ENCODE assay signal across 31 cellular contexts in the genomic region with DNA sequence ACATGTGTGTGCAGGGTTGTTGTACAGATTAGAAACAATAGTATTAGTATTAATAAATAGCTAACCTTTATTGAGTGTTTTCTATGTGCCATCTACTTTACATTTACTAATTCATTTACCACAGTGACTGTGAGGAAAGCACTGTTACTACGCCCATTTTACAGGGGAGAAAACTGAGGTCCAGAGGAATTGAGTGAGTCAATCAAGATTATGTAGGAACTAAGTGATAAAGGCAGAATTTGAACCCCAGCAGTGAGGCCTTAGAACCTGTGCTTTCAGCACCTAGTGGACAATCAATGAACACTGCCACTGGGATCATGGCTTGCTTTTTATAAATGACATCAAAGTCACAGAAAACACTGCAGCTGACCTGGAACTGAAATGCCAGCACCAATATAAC.
"Had no signal": no experiment of that assay in that cellular context is flagged by ENCODE, and none has a peak within 500 bp of the region (broad histone marks: within the 10 kb centered on the region; RNA-seq: fewer than 3 reads in every experiment).

No MANE protein-coding gene starts in this region.

- H3K4me3 Mint-ChIP-seq: activated CD4-positive, alpha-beta memory T cell treated with anti-CD3 and anti-CD28 coated beads for 36 hours; activated CD4-positive, alpha-beta T cell treated with anti-CD3 and anti-CD28 coated beads, Interleukin-2, amount 10 ng/mL, durations not matched to agents 24 days and 14 days; activated naive CD4-positive, alpha-beta T cell treated with anti-CD3 and anti-CD28 coated beads, Interleukin-2, amount 10 ng/mL, durations not matched to agents 7 days and 5 days; activated naive CD8-positive, alpha-beta T cell treated with anti-CD3 and anti-CD28 coated beads, Interleukin-2, amount 10 ng/mL, durations not matched to agents 7 days and 5 days; activated T-helper 1 cell treated with anti-CD3 and anti-CD28 coated beads, Interleukin-12 subunit alpha, Interleukin-12 subunit beta, Interleukin-2, Interleukin-4 antibody, amounts not matched to agents 30 ng/mL and 10 ng/mL and 1 ng/mL, durations not matched to agents 14 hours and 24 hours and 36 hours; brain; mesothelial cell of epicardium; naive thymus-derived CD4-positive, alpha-beta T cell had no signal

- H3K27ac ChIP-seq: cardiac muscle cell, colonic mucosa, gastrocnemius medialis, hepatocyte, pancreas, psoas muscle, suprapubic skin, WERI-Rb-1 had no signal

- H3K27ac Mint-ChIP-seq: activated CD4-positive, alpha-beta memory T cell treated with anti-CD3 and anti-CD28 coated beads for 36 hours; activated CD4-positive, alpha-beta T cell treated with anti-CD3 and anti-CD28 coated beads, Interleukin-2, amount 10 ng/mL, durations not matched to agents 24 days and 14 days; activated naive CD4-positive, alpha-beta T cell treated with anti-CD3 and anti-CD28 coated beads, Interleukin-2, amount 10 ng/mL, durations not matched to agents 7 days and 5 days; activated naive CD8-positive, alpha-beta T cell treated with anti-CD3 and anti-CD28 coated beads, Interleukin-2, amount 10 ng/mL, durations not matched to agents 7 days and 5 days; activated T-helper 1 cell treated with anti-CD3 and anti-CD28 coated beads, Interleukin-12 subunit alpha, Interleukin-12 subunit beta, Interleukin-2, Interleukin-4 antibody, amounts not matched to agents 30 ng/mL and 10 ng/mL and 1 ng/mL, durations not matched to agents 14 hours and 24 hours and 36 hours; brain; mesothelial cell of epicardium; naive thymus-derived CD4-positive, alpha-beta T cell had no signal

- H3K4me1 ChIP-seq: colonic mucosa, pancreas, suprapubic skin had no signal

- H3K27me3 ChIP-seq: ascending aorta, colonic mucosa, gastrocnemius medialis, hepatocyte, pancreas, suprapubic skin, tibial artery had no signal

- H3K4me1 Mint-ChIP-seq: activated naive CD4-positive, alpha-beta T cell treated with anti-CD3 and anti-CD28 coated beads, Interleukin-2, amount 10 ng/mL, durations not matched to agents 7 days and 5 days; activated naive CD8-positive, alpha-beta T cell treated with anti-CD3 and anti-CD28 coated beads, Interleukin-2, amount 10 ng/mL, durations not matched to agents 7 days and 5 days; naive thymus-derived CD4-positive, alpha-beta T cell had no signal

- H3K9me3 Mint-ChIP-seq: activated CD4-positive, alpha-beta memory T cell treated with anti-CD3 and anti-CD28 coated beads for 36 hours; activated CD4-positive, alpha-beta T cell treated with anti-CD3 and anti-CD28 coated beads, Interleukin-2, amount 10 ng/mL, durations not matched to agents 24 days and 14 days; activated naive CD4-positive, alpha-beta T cell treated with anti-CD3 and anti-CD28 coated beads, Interleukin-2, amount 10 ng/mL, durations not matched to agents 7 days and 5 days; activated naive CD8-positive, alpha-beta T cell treated with anti-CD3 and anti-CD28 coated beads, Interleukin-2, amount 10 ng/mL, durations not matched to agents 7 days and 5 days; activated T-helper 1 cell treated with anti-CD3 and anti-CD28 coated beads, Interleukin-12 subunit alpha, Interleukin-12 subunit beta, Interleukin-2, Interleukin-4 antibody, amounts not matched to agents 30 ng/mL and 10 ng/mL and 1 ng/mL, durations not matched to agents 14 hours and 24 hours and 36 hours; brain; mesothelial cell of epicardium had no signal

- H3K4me3 ChIP-seq: ascending aorta, cardiac muscle cell, colonic mucosa, gastrocnemius medialis, hepatocyte, pancreas, psoas muscle, suprapubic skin, tibial artery had no signal

- DNase-seq: activated CD4-positive, alpha-beta memory T cell treated with anti-CD3 and anti-CD28 coated beads for 36 hours; activated CD4-positive, alpha-beta T cell treated with anti-CD3 and anti-CD28 coated beads, Interleukin-2, amount 10 ng/mL, durations not matched to agents 24 days and 14 days; activated CD8-positive, alpha-beta memory T cell treated with anti-CD3 and anti-CD28 coated beads, Interleukin-2, amount 50 U/mL, for 4 hours; activated gamma-delta T cell; activated naive CD4-positive, alpha-beta T cell treated with anti-CD3 and anti-CD28 coated beads, Interleukin-2, amount 10 ng/mL, durations not matched to agents 7 days and 5 days; activated naive CD8-positive, alpha-beta T cell treated with anti-CD3 and anti-CD28 coated beads, Interleukin-2, amount 10 ng/mL, durations not matched to agents 7 days and 5 days; activated T-cell treated with anti-CD3 and anti-CD28 coated beads, Interleukin-2, amount 50 U/mL, for 1 hour; cerebellar nuclear complex; colonic mucosa; effector CD8-positive, alpha-beta T cell; gastrocnemius medialis; islet precursor cell; left cardiac atrium; left ventricle myocardium superior; naive thymus-derived CD4-positive, alpha-beta T cell; nucleus accumbens; pancreas; psoas muscle; stimulated activated CD4-positive, alpha-beta T cell treated with anti-CD3 and anti-CD28 coated beads, Interleukin-15, amount 100 ng/mL, for 24 hours; stimulated activated CD4-positive, alpha-beta T cell treated with anti-CD3 and anti-CD28 coated beads, Interleukin-2, amount 100 ng/mL, for 24 hours; stimulated activated naive CD4-positive, alpha-beta T cell; tibial artery; WERI-Rb-1 had no signal

- H3K36me3 Mint-ChIP-seq: activated naive CD4-positive, alpha-beta T cell treated with anti-CD3 and anti-CD28 coated beads, Interleukin-2, amount 10 ng/mL, durations not matched to agents 7 days and 5 days had no signal

- H3K27me3 Mint-ChIP-seq: activated CD4-positive, alpha-beta memory T cell treated with anti-CD3 and anti-CD28 coated beads for 36 hours; activated CD4-positive, alpha-beta T cell treated with anti-CD3 and anti-CD28 coated beads, Interleukin-2, amount 10 ng/mL, durations not matched to agents 24 days and 14 days; activated naive CD4-positive, alpha-beta T cell treated with anti-CD3 and anti-CD28 coated beads, Interleukin-2, amount 10 ng/mL, durations not matched to agents 7 days and 5 days; activated naive CD8-positive, alpha-beta T cell treated with anti-CD3 and anti-CD28 coated beads, Interleukin-2, amount 10 ng/mL, durations not matched to agents 7 days and 5 days; brain; naive thymus-derived CD4-positive, alpha-beta T cell had no signal

- ATAC-seq: activated CD4-positive, CD25-positive, alpha-beta regulatory T cell treated with anti-CD3 and anti-CD28 coated beads, Interleukin-2, amount 50 U/mL, for 24 hours; gastrocnemius medialis; left cardiac atrium; left ventricle myocardium superior; naive thymus-derived CD4-positive, alpha-beta T cell; pancreas; psoas muscle had no signal
